Comparison of ENCODE assay signal across 9 cellular contexts in genomic region chr1:84152649-84153056, GRCh38. TPM values are rescaled to one million over a fixed set of nuclear protein-coding genes. Genes with fewer than 3 reads are reported as not detected.
DNase-seq lines count a peak whose midpoint lies in the region; ATAC-seq and TF ChIP-seq lines count a peak whose summit lies in the region.
"Had no signal": no experiment of that assay in that cellular context is flagged by ENCODE, and none has a peak within 500 bp of the region (broad histone marks: within the 10 kb centered on the region; RNA-seq: fewer than 3 reads in every experiment).

No MANE protein-coding gene starts in this region.

- H3K36me3 ChIP-seq in OCI-LY3 (replicated peaks; ENCODE audit: low read depth, low read length) = no peaks in the 10 kb centered on the region
- no peaks in the 10 kb centered on the region for H3K36me3 ChIP-seq in heart left ventricle

- H3K4me1 ChIP-seq in OCI-LY3 (ENCODE audit: low read length) = peaks cover 41% of the 10 kb centered on the region
- peaks cover 0 to 32% (median 0%) of the 10 kb centered on the region in 12 donors for H3K4me1 ChIP-seq in heart left ventricle

- H3K4me3 ChIP-seq in OCI-LY3 (ENCODE audit: low read length) = no peak overlapping the region
- H3K4me3 ChIP-seq in heart left ventricle = no peak overlapping the region

- peak overlapping the region; percentile 38 for H3K4me2 ChIP-seq in OCI-LY3 (ENCODE audit: low read length)

- H3K27ac Mint-ChIP-seq in activated CD8-positive, alpha-beta memory T cell treated with anti-CD3 and anti-CD28 coated beads, Interleukin-2, amount 10 ng/mL, durations not matched to agents 7 days and 5 days = peak overlapping the region; percentile 78
- no peak overlapping the region for H3K27ac Mint-ChIP-seq in glutamatergic neuron (ENCODE audit: unreplicated experiment)
- H3K27ac Mint-ChIP-seq: brain had no signal

- CTCF ChIA-PET in activated CD8-positive, alpha-beta memory T cell treated with anti-CD3 and anti-CD28 coated beads, Interleukin-2, amount 10 ng/mL, durations not matched to agents 7 days and 5 days (lab: Charles Lee) = interaction anchor here (1.0 to 1.2 kb wide), 3 partner anchors 9 to 16 kb away, joined by 4 to 5 read pairs (median 4); partner anchors contain the start of gene PRKACB

- no peak overlapping the region for H2AFZ ChIP-seq in OCI-LY3 (ENCODE audit: low read depth, low read length)

- peak overlapping the region; percentile 16 for H3K4me3 Mint-ChIP-seq in activated CD8-positive, alpha-beta memory T cell treated with anti-CD3 and anti-CD28 coated beads, Interleukin-2, amount 10 ng/mL, durations not matched to agents 7 days and 5 days
- H3K4me3 Mint-ChIP-seq in glutamatergic neuron (ENCODE audit: unreplicated experiment) = no peak overlapping the region
- H3K4me3 Mint-ChIP-seq: brain had no signal

- no peaks in the 10 kb centered on the region for H3K9me3 Mint-ChIP-seq in activated CD8-positive, alpha-beta memory T cell treated with anti-CD3 and anti-CD28 coated beads, Interleukin-2, amount 10 ng/mL, durations not matched to agents 7 days and 5 days (ENCODE audit: low read depth)
- H3K9me3 Mint-ChIP-seq in glutamatergic neuron (ENCODE audit: unreplicated experiment) = peaks cover 1% of the 10 kb centered on the region
- H3K9me3 Mint-ChIP-seq: brain had no signal

- no peak for TF ChIP-seq POLR2A in heart left ventricle (IDR thresholded peaks at IDR 0.05)

- WGBS in heart left ventricle, 4 donors = 94 to 98% (median 96%) methylated on average over 3 of the region's 3 CpGs

- H3K27me3 ChIP-seq in OCI-LY3 (ENCODE audit: low read depth, low read length) (no peaks in the 10 kb centered on the region), heart left ventricle (no peaks in the 10 kb centered on the region)

- no peaks in the 10 kb centered on the region for H3K27me3 Mint-ChIP-seq in activated CD8-positive, alpha-beta memory T cell treated with anti-CD3 and anti-CD28 coated beads, Interleukin-2, amount 10 ng/mL, durations not matched to agents 7 days and 5 days
- H3K27me3 Mint-ChIP-seq in glutamatergic neuron (ENCODE audit: unreplicated experiment) = peaks cover 2% of the 10 kb centered on the region
- H3K27me3 Mint-ChIP-seq: brain had no signal

- H4K20me1 ChIP-seq in OCI-LY3 (ENCODE audit: insufficient read depth, low read length) = no peaks in the 10 kb centered on the region

- H3K27ac ChIP-seq in OCI-LY3 (ENCODE audit: low read length) (peak overlapping the region; percentile 30; the same call in 1 of the 2 replicates), heart left ventricle (no peak overlapping the region)

- no peaks in the 10 kb centered on the region for H3K79me2 ChIP-seq in OCI-LY3 (ENCODE audit: low read length)

- no peak for TF ChIP-seq CTCF in OCI-LY3 (IDR thresholded peaks at IDR 0.05; ENCODE audit: low read depth, low read length)
- TF ChIP-seq CTCF in heart left ventricle (IDR thresholded peaks at IDR 0.05) = no peak
- no peak for TF ChIP-seq CTCF in glutamatergic neuron (IDR thresholded peaks at IDR 0.05; ENCODE audit: partially characterized antibody, unreplicated experiment)

- H3K9me3 ChIP-seq in OCI-LY3 (ENCODE audit: insufficient read depth, low read length) (no peaks in the 10 kb centered on the region), heart left ventricle (no peaks in the 10 kb centered on the region)

- DNase-seq in activated CD8-positive, alpha-beta memory T cell treated with anti-CD3 and anti-CD28 coated beads, Interleukin-2, amount 10 ng/mL, durations not matched to agents 7 days and 5 days = no peak
- no peak for DNase-seq in activated CD8-positive, alpha-beta memory T cell treated with anti-CD3 and anti-CD28 coated beads, Interleukin-2, amount 50 U/mL, for 48 hours
- DNase-seq in renal cortical epithelial cell (ENCODE audit: low read depth) (peak; percentile 92), NCI-H345 (lab: John Stamatoyannopoulos, UW) (no peak), heart left ventricle (no peak), glutamatergic neuron (no peak)

- H3K9ac ChIP-seq in OCI-LY3 (ENCODE audit: low read length) = no peak overlapping the region

- H3K36me3 Mint-ChIP-seq in activated CD8-positive, alpha-beta memory T cell treated with anti-CD3 and anti-CD28 coated beads, Interleukin-2, amount 10 ng/mL, durations not matched to agents 7 days and 5 days = peaks cover 56% of the 10 kb centered on the region
- no peaks in the 10 kb centered on the region for H3K36me3 Mint-ChIP-seq in glutamatergic neuron (ENCODE audit: unreplicated experiment)
- H3K36me3 Mint-ChIP-seq: brain had no signal

- peaks cover 68% of the 10 kb centered on the region for H3K4me1 Mint-ChIP-seq in activated CD8-positive, alpha-beta memory T cell treated with anti-CD3 and anti-CD28 coated beads, Interleukin-2, amount 10 ng/mL, durations not matched to agents 7 days and 5 days
- peaks cover 18% of the 10 kb centered on the region for H3K4me1 Mint-ChIP-seq in glutamatergic neuron (ENCODE audit: low read depth, unreplicated experiment)
- H3K4me1 Mint-ChIP-seq: brain had no signal

- ATAC-seq in activated CD8-positive, alpha-beta memory T cell treated with anti-CD3 and anti-CD28 coated beads, Interleukin-2, amount 10 ng/mL, durations not matched to agents 7 days and 5 days = peak; percentile 71
- ATAC-seq in HG02759 (IDR thresholded peaks at IDR 0.05; ENCODE audit: unreplicated experiment) = peak; percentile 94
- ATAC-seq in heart left ventricle = no peak

- intact Hi-C loops in heart left ventricle (cut with DNase I) = no loop called here

RNA-seq across cellular contexts. Expression of gene PRKACB, which starts 8.6 kb away (rescaled TPM):
- 10 to 100 TPM; 68.8 to 69.1 TPM for total RNA-seq in activated CD8-positive, alpha-beta memory T cell treated with anti-CD3 and anti-CD28 coated beads, Interleukin-2, amount 10 ng/mL, durations not matched to agents 7 days and 5 days
- total RNA-seq in renal cortical epithelial cell = 11.6 and 33.1 TPM in 2 replicates
- 10 to 100 TPM; 16.6 to 52.3 (median 41.1) TPM for total RNA-seq in heart left ventricle
- 10 to 100 TPM in 1 of 2 donors, 1 to 10 TPM in 1; 8.7 to 19.9 TPM for polyA plus RNA-seq in heart left ventricle
- total RNA-seq in glutamatergic neuron (ENCODE audit: unreplicated experiment) = 11.2 TPM

Comparison
In these comparisons a context has a peak if more than half of its experiments do, and no peak if none do; other contexts are left out.
1. ATAC-seq: peak in activated CD8-positive, alpha-beta memory T cell treated with anti-CD3 and anti-CD28 coated beads, Interleukin-2, amount 10 ng/mL, durations not matched to agents 7 days and 5 days (single experiment) and HG02759 (single experiment); none in heart left ventricle (0 of 4).